Comparison of ENCODE assay signal across 9 cellular contexts in the genomic region with DNA sequence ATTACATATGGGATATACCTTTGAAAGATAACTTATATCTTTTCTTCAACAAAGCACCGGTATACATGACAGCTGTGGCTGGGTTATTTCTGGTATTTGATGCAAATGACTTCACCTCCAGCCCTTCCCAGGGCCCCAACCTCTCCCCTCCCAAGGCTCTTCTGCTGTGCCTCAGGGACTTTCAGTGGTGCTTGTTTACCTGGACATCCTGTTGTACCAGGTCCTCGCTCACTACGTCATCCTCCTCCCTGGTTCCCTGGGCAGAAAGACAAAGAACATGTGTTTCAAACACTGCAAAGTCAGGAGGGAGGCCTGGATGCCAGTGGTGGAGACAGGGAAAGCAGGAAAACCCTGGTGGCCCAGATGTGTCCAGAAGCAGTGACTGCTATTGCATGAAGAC. TPM values are rescaled to one million over a fixed set of nuclear protein-coding genes. Genes with fewer than 3 reads are reported as not detected.
DNase-seq lines count a peak whose midpoint lies in the region; ATAC-seq, FAIRE-seq and TF ChIP-seq lines count a peak whose summit lies in the region.
"Had no signal": no experiment of that assay in that cellular context is flagged by ENCODE, and none has a peak within 500 bp of the region (broad histone marks: within the 10 kb centered on the region; RNA-seq: fewer than 3 reads in every experiment).

No MANE protein-coding gene starts in this region.

- H3K27me3 ChIP-seq in small intestine (ENCODE audit: control insufficient read depth in 2 of 2, insufficient read depth in 2 of 2, low read length in 2 of 2) (no peaks in the 10 kb centered on the region), colonic mucosa (no peaks in the 10 kb centered on the region)

- H3K9me3 ChIP-seq in small intestine (ENCODE audit: control insufficient read depth, low read depth) (no peaks in the 10 kb centered on the region), colonic mucosa (no peaks in the 10 kb centered on the region)
- H3K9me3 ChIP-seq: thoracic aorta had no signal

- no peaks in the 10 kb centered on the region for H3K4me1 ChIP-seq in small intestine (ENCODE audit: control insufficient read depth in 2 of 2, insufficient read depth in 1 of 2, low read depth in 1 of 2, low read length in 1 of 2)
- no peaks in the 10 kb centered on the region for H3K4me1 ChIP-seq in colonic mucosa

- H3K4me3 Mint-ChIP-seq in memory B cell: peak overlapping the region; percentile 64

- FAIRE-seq in small intestine (lab: Jason Lieb, UNC): no peak

- 51 to 77% (median 71%) methylated on average over 3 of the region's 3 CpGs for WGBS in small intestine, 3 donors

- no peaks in the 10 kb centered on the region for H3K9me3 Mint-ChIP-seq in memory B cell

- H3K4me1 Mint-ChIP-seq in memory B cell: peaks cover 66% of the 10 kb centered on the region

- H3K27ac Mint-ChIP-seq in memory B cell: peak overlapping the region; percentile 28

- no peak overlapping the region for H3K4me3 ChIP-seq in small intestine (ENCODE audit: low read depth in 1 of 2, low read length in 2 of 2)
- no peak overlapping the region for H3K4me3 ChIP-seq in colonic mucosa
- H3K4me3 ChIP-seq: thoracic aorta had no signal

- peaks cover 54% of the 10 kb centered on the region for H3K36me3 Mint-ChIP-seq in memory B cell

- H3K27ac ChIP-seq in small intestine (ENCODE audit: low read depth in 1 of 2, low read length in 1 of 2) (peak overlapping the region in 1 of 2 donors; percentile 38), colonic mucosa (no peak overlapping the region)
- H3K27ac ChIP-seq: thoracic aorta had no signal

- no peak for DNase-seq in memory B cell (ENCODE audit: low spot score in 2 of 2)
- DNase-seq in small intestine: no peak
- DNase-seq in DMS79 (lab: John Stamatoyannopoulos, UW): no peak
- DNase-seq in colonic mucosa: no peak

- H3K36me3 ChIP-seq in small intestine (ENCODE audit: control insufficient read depth in 2 of 2, insufficient read depth in 2 of 2, low read length in 2 of 2) (no peaks in the 10 kb centered on the region), colonic mucosa (no peaks in the 10 kb centered on the region)

- no peaks in the 10 kb centered on the region for H3K27me3 Mint-ChIP-seq in memory B cell

- ATAC-seq in GM18520 (IDR thresholded peaks at IDR 0.05; ENCODE audit: unreplicated experiment): peak; percentile 51
- peak; percentile 82 for ATAC-seq in GM21447 (IDR thresholded peaks at IDR 0.05; ENCODE audit: unreplicated experiment)
- ATAC-seq in HG03469 (IDR thresholded peaks at IDR 0.05; ENCODE audit: unreplicated experiment): peak; percentile 56
- ATAC-seq in memory B cell (ENCODE audit: low read depth): peak; percentile 31
- ATAC-seq: left colon had no signal

- no peak for TF ChIP-seq CTCF in colonic mucosa (IDR thresholded peaks at IDR 0.05)

- H3K9ac ChIP-seq in colonic mucosa (ENCODE audit: low read depth in 2 of 2, low read length in 2 of 2): no peak overlapping the region

- intact Hi-C loops in colonic mucosa (cut with DNase I): no loop called here

RNA-seq across cellular contexts. Expression of a gene that starts 23.4 kb away (rescaled TPM):
- 10 to 100 TPM in 2 of 3 donors, 1 to 10 TPM in 1; 7.2 to 68.2 (median 25.1) TPM for polyA plus RNA-seq in small intestine
- 10 to 100 TPM; 21.2 to 39.8 TPM for total RNA-seq in colonic mucosa

RNA-seq across cellular contexts. Expression of a gene that starts 53.4 kb away (rescaled TPM):
- 100 to 1,000 TPM in 2 of 3 donors, 10 to 100 TPM in 1; 97.5 to 190 (median 164) TPM for polyA plus RNA-seq in small intestine
- 100 to 1,000 TPM; 153 to 220 TPM for total RNA-seq in colonic mucosa

Comparison
In these comparisons a context has a peak if more than half of its experiments do, and no peak if none do; other contexts are left out.
1. ATAC-seq: peak in every context shown above with its lines; median percentile 82 in GM21447; 56 in HG03469; 51 in GM18520; 31 in memory B cell.